ENCODE assay signal across 18 cellular contexts in genomic region chr12:16121953-16122352, GRCh38.
A peak's percentile ranks its signal among the peaks of the same experiment; 100 is the strongest.
DNase-seq lines count a peak whose midpoint lies in the region; ATAC-seq, FAIRE-seq and TF ChIP-seq lines count a peak whose summit lies in the region.
"Had no signal": no experiment of that assay in that cellular context is flagged by ENCODE, and none has a peak within 500 bp of the region (broad histone marks: within the 10 kb centered on the region; RNA-seq: fewer than 3 reads in every experiment).

No MANE protein-coding gene starts in this region.

- no peak overlapping the region for H3K56ac ChIP-seq in H1 (replicated peaks; ENCODE audit: insufficient read length, low read depth, low read length)

- TF ChIP-seq POLR2A in NB4 (IDR thresholded peaks at IDR 0.05; ENCODE audit: extremely low read depth, insufficient read length) = no peak
- TF ChIP-seq POLR2A in H1 (IDR thresholded peaks at IDR 0.05; ENCODE audit: control extremely low read depth in 1 of 2, low read depth in 2 of 2, low read length in 2 of 2) = no peak
- no peak for TF ChIP-seq POLR2A in gastrocnemius medialis (IDR thresholded peaks at IDR 0.05)

- H3K36me3 ChIP-seq in H1 (ENCODE audit: control insufficient read depth in 2 of 4, insufficient read depth in 4 of 4, low read length in 3 of 4) (no peaks in the 10 kb centered on the region), gastrocnemius medialis (no peaks in the 10 kb centered on the region)

- no peak for TF ChIP-seq EP300 in H1 (IDR thresholded peaks at IDR 0.05; ENCODE audit: borderline replicate concordance in 1 of 2, low read depth in 2 of 2, low read length in 2 of 2)

- H3K27ac ChIP-seq in 22Rv1 = no peak overlapping the region
- H3K27ac ChIP-seq in H1 (ENCODE audit: low read depth, low read length) = no peak overlapping the region
- no peak overlapping the region for H3K27ac ChIP-seq in gastrocnemius medialis

- H4K5ac ChIP-seq in H1 (ENCODE audit: insufficient read length, low read depth, low read length) = no peak overlapping the region

- POLR2A ChIA-PET in H1 (lab: Charles Lee; ENCODE audit: partially characterized antibody) = no interaction called here

- no peak overlapping the region for H3K4ac ChIP-seq in H1 (replicated peaks; ENCODE audit: insufficient read length, low read depth, low read length)

- H3K14ac ChIP-seq in H1 (ENCODE audit: insufficient read length) = no peak overlapping the region

- in situ Hi-C loops in gastrocnemius medialis (cut with MboI; ENCODE audit: low sequenced_read_pairs in 4 of 4) = no loop called here

- H3K23ac ChIP-seq in H1 (ENCODE audit: insufficient read length) = no peak overlapping the region

- H3K4me3 ChIP-seq in NB4 (ENCODE audit: low read depth, low read length) (no peak overlapping the region), H1 (ENCODE audit: extremely low read depth in 1 of 4, insufficient read depth in 2 of 4, low read depth in 3 of 4, low read length in 4 of 4) (no peak overlapping the region), gastrocnemius medialis (no peak overlapping the region)

- no peaks in the 10 kb centered on the region for H3K79me1 ChIP-seq in H1 (ENCODE audit: low read depth, low read length)

- H3K9ac ChIP-seq in H1 (replicated peaks in 1 of 4; ENCODE audit: extremely low read depth in 1 of 4, low read depth in 3 of 4, low read length in 3 of 4) = no peak overlapping the region

- H3K4me2 ChIP-seq in H1 (ENCODE audit: insufficient read depth in 1 of 2, low read depth in 2 of 2, low read length in 2 of 2) = no peak overlapping the region

- ATAC-seq in gastrocnemius medialis (no peak), HG03571 (IDR thresholded peaks at IDR 0.05; ENCODE audit: unreplicated experiment) (no peak)
- ATAC-seq: SK-N-SH treated with all-trans-retinoic acid at 6 μM for 48 hours had no signal

- no peaks in the 10 kb centered on the region for H3K79me2 ChIP-seq in H1 (ENCODE audit: control insufficient read depth in 1 of 2, insufficient read depth in 2 of 2, low read length in 2 of 2)

- no peak overlapping the region for H3K18ac ChIP-seq in H1 (ENCODE audit: extremely low read depth, low read length)

- no peak for FAIRE-seq in H1 (lab: Jason Lieb, UNC)
- FAIRE-seq: A204.1, GM19239 had no signal

- H4K20me1 ChIP-seq in H1 (replicated peaks in 1 of 2; ENCODE audit: control insufficient read depth in 1 of 2, insufficient read depth in 2 of 2, low read length in 2 of 2) = no peaks in the 10 kb centered on the region

- TF ChIP-seq CTCF in 22Rv1 (IDR thresholded peaks at IDR 0.05) (peak; percentile 21; the same call in 1 of the 2 replicates), NB4 (IDR thresholded peaks at IDR 0.05; ENCODE audit: low read depth, low read length) (peak; percentile 2), H1 (IDR thresholded peaks at IDR 0.05; ENCODE audit: control extremely low read depth in 1 of 3, insufficient read depth in 1 of 3, low read depth in 1 of 3, low read length in 3 of 3) (peak; percentile 45 to 76 (median 66)), gastrocnemius medialis (IDR thresholded peaks at IDR 0.05 in 4 of 5, conservative IDR thresholded peaks at IDR 0.05 in 1 of 5) (no peak)

- no peaks in the 10 kb centered on the region; the same call in 1 of the 2 replicates for H3K23me2 ChIP-seq in H1 (ENCODE audit: low read depth, low read length)

- H2BK120ac ChIP-seq in H1 (replicated peaks; ENCODE audit: low read depth, low read length) = no peak overlapping the region

- no peak overlapping the region for H2BK15ac ChIP-seq in H1 (ENCODE audit: low read length)

- no peak overlapping the region for H4K8ac ChIP-seq in H1 (ENCODE audit: extremely low read depth, insufficient read depth, low read length)

- no peak overlapping the region for H2AK5ac ChIP-seq in H1 (ENCODE audit: low read depth, low read length)

- no peak overlapping the region for H2BK5ac ChIP-seq in H1 (ENCODE audit: low read depth, low read length)

- H3K27me3 ChIP-seq in H1 (replicated peaks in 1 of 4; ENCODE audit: control insufficient read depth in 3 of 4, extremely low read depth in 1 of 4, insufficient read depth in 3 of 4, low read length in 3 of 4) (no peaks in the 10 kb centered on the region), gastrocnemius medialis (no peaks in the 10 kb centered on the region)

- H2BK20ac ChIP-seq in H1 (ENCODE audit: low read length) = no peak overlapping the region

- H4K91ac ChIP-seq in H1 (replicated peaks; ENCODE audit: insufficient read length, low read length) = no peak overlapping the region

- 72% methylated on average over 5 of the region's 5 CpGs; no CpG with 5 or more reads in 1 of the 2 experiments for WGBS in H1 (ENCODE audit: extremely low coverage in 1 of 2, insufficient coverage in 1 of 2, insufficient read length in 1 of 2, insufficient replicate concordance in 2 of 2, low coverage in 1 of 2, low lambda C conversion rate in 2 of 2, missing lambda C conversion rate in 1 of 2), 2 experiments

- no peak overlapping the region for H2BK12ac ChIP-seq in H1 (ENCODE audit: low read depth, low read length)

- CTCF ChIA-PET in H1 (lab: Charles Lee; ENCODE audit: partially characterized antibody) = interaction anchor here (0.6 to 1.7 kb wide), 14 partner anchors 13 to 1949 kb away, joined by 3 to 6 read pairs (median 4); no protein-coding TSS in a partner anchor

- intact Hi-C loops in gastrocnemius medialis (cut with DNase I; ENCODE audit: low total_unique reads) = no loop called here

- peak; percentile 1 for DNase-seq in ELR (ENCODE audit: low read depth)
- peak; percentile 9 for DNase-seq in NB4 (ENCODE audit: low read depth)
- peak in 1 of 2 experiments; percentile 58 for DNase-seq in H1 (ENCODE audit: low read depth in 1 of 2, low spot score in 2 of 2)
- no peak for DNase-seq in HK-2 (ENCODE audit: unreplicated experiment)
- no peak for DNase-seq in gastrocnemius medialis
- DNase-seq in anterior cingulate cortex (lab: John Stamatoyannopoulos, UW) = no peak
- DNase-seq: COR-L47, KBM-7, NCI-H1048, NCI-H146, NCI-H446, NCI-H69, SHP77 had no signal

- H3K4me1 ChIP-seq in H1 (replicated peaks in 1 of 4; ENCODE audit: control insufficient read depth in 3 of 4, insufficient read depth in 4 of 4, low read length in 3 of 4) = peaks cover 0 to 5% (median 0%) of the 10 kb centered on the region in 4 experiments; a peak in 4 of 7 replicates
- no peaks in the 10 kb centered on the region for H3K4me1 ChIP-seq in gastrocnemius medialis

- H3K9me3 ChIP-seq in H1 (ENCODE audit: insufficient read depth in 2 of 2, low read depth in 1 of 2, low read length in 1 of 2) (no peaks in the 10 kb centered on the region), gastrocnemius medialis (no peaks in the 10 kb centered on the region)

- no peak overlapping the region for H2AFZ ChIP-seq in H1 (ENCODE audit: low read length)

- TF ChIP-seq RAD21 in H1 (IDR thresholded peaks at IDR 0.05 in 1 of 2, conservative IDR thresholded peaks at IDR 0.05 in 1 of 2; ENCODE audit: low read depth in 2 of 2, low read length in 2 of 2) = peak; percentile 47 to 53

TF ChIP-seq in H1, 55 proteins besides CTCF, POLR2A, EP300 and RAD21:
- TF ChIP-seq SP2 (IDR thresholded peaks at IDR 0.05; ENCODE audit: low read length) (no peak), POLR2AphosphoS5 (IDR thresholded peaks at IDR 0.05; ENCODE audit: low read depth, low read length) (no peak), RBBP5 (IDR thresholded peaks at IDR 0.05; ENCODE audit: borderline replicate concordance, low read depth, low read length) (no peak), YY1 (IDR thresholded peaks at IDR 0.05; ENCODE audit: low read depth, low read length) (peak; percentile 89), EZH2 (IDR thresholded peaks at IDR 0.05; ENCODE audit: low read depth, low read length, severe bottlenecking) (no peak), MAX (IDR thresholded peaks at IDR 0.05) (peak; percentile 63; the same call in 1 of the 2 replicates)
- TF ChIP-seq, protein P1, sequence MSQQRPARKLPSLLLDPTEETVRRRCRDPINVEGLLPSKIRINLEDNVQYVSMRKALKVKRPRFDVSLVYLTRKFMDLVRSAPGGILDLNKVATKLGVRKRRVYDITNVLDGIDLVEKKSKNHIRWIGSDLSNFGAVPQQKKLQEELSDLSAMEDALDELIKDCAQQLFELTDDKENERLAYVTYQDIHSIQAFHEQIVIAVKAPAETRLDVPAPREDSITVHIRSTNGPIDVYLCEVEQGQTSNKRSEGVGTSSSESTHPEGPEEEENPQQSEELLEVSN (IDR thresholded peaks at IDR 0.05) = no peak
TF ChIP-seq in H1: peak in this region for 2.

Comparison
In these comparisons a context has a peak if more than half of its experiments do, and no peak if none do; other contexts are left out.
1. CTCF ChIP-seq: peak in 22Rv1 (single experiment), NB4 (single experiment) and H1 (3 of 3); none in gastrocnemius medialis (0 of 5).
2. DNase-seq: peak in ELR (single experiment) and NB4 (single experiment); none in HK-2 (single experiment), gastrocnemius medialis (0 of 2) and anterior cingulate cortex (0 of 58).